13 cellular contexts compared by ENCODE assay signal in genomic region chr3:13427662-13428603, GRCh38.
DNase-seq lines count a peak whose midpoint lies in the region; ATAC-seq and TF ChIP-seq lines count a peak whose summit lies in the region.
"Had no signal": no experiment of that assay in that cellular context is flagged by ENCODE, and none has a peak within 500 bp of the region (broad histone marks: within the 10 kb centered on the region; RNA-seq: fewer than 3 reads in every experiment).

No MANE protein-coding gene starts in this region.

- no peaks in the 10 kb centered on the region for H3F3A ChIP-seq in OCI-LY1 (ENCODE audit: insufficient read depth, low read length)

- peak overlapping the region; percentile 17 for H3K4me3 Mint-ChIP-seq in activated naive CD4-positive, alpha-beta T cell treated with anti-CD3 and anti-CD28 coated beads, Interleukin-2, amount 10 ng/mL, durations not matched to agents 7 days and 5 days
- H3K4me3 Mint-ChIP-seq in stimulated activated memory B cell treated with anti-CD40 and anti-IgM and Interleukin-4, amounts not matched to agents 10 μg/mL and 1 μg/mL and 100 μg/mL, for 72 hours, result no peak overlapping the region
- H3K4me3 Mint-ChIP-seq: neural crest cell had no signal

- peak; percentile 61 for ATAC-seq in stimulated activated memory B cell treated with anti-CD40 and anti-IgM and Interleukin-4, amounts not matched to agents 10 μg/mL and 1 μg/mL and 100 μg/mL, for 72 hours
- no peak for ATAC-seq in GM21367 (IDR thresholded peaks at IDR 0.05; ENCODE audit: unreplicated experiment)
- ATAC-seq: PC-3 had no signal

- peaks cover 60% of the 10 kb centered on the region for H3K4me1 Mint-ChIP-seq in activated naive CD4-positive, alpha-beta T cell treated with anti-CD3 and anti-CD28 coated beads, Interleukin-2, amount 10 ng/mL, durations not matched to agents 7 days and 5 days
- H3K4me1 Mint-ChIP-seq in stimulated activated memory B cell treated with anti-CD40 and anti-IgM and Interleukin-4, amounts not matched to agents 10 μg/mL and 1 μg/mL and 100 μg/mL, for 72 hours, result peaks cover 8% of the 10 kb centered on the region
- H3K4me1 Mint-ChIP-seq: neural crest cell had no signal

- peak overlapping the region; percentile 8 for H3K27ac ChIP-seq in OCI-LY1 (ENCODE audit: low read depth, low read length, poor library complexity, severe bottlenecking)

- no peak overlapping the region for H3K9ac ChIP-seq in OCI-LY1 (ENCODE audit: low read length)

- no peaks in the 10 kb centered on the region for H4K20me1 ChIP-seq in OCI-LY1 (ENCODE audit: insufficient read depth, low read length)

- H3K4me2 ChIP-seq in OCI-LY1 (ENCODE audit: low read length), result peak overlapping the region; percentile 42

- H2AFZ ChIP-seq in OCI-LY1 (ENCODE audit: low read length), result peak overlapping the region; percentile 60; the same call in 1 of the 2 replicates

- peak overlapping the region; percentile 93 for H3K27ac Mint-ChIP-seq in activated naive CD4-positive, alpha-beta T cell treated with anti-CD3 and anti-CD28 coated beads, Interleukin-2, amount 10 ng/mL, durations not matched to agents 7 days and 5 days
- H3K27ac Mint-ChIP-seq in stimulated activated memory B cell treated with anti-CD40 and anti-IgM and Interleukin-4, amounts not matched to agents 10 μg/mL and 1 μg/mL and 100 μg/mL, for 72 hours, result peak overlapping the region; percentile 82

- H3K4me3 ChIP-seq in OCI-LY1 (ENCODE audit: low read depth, low read length, poor library complexity, severe bottlenecking), result no peak overlapping the region

- no peaks in the 10 kb centered on the region for H3K36me3 ChIP-seq in OCI-LY1 (ENCODE audit: insufficient read depth, low read length)

- CTCF ChIA-PET in activated naive CD4-positive, alpha-beta T cell treated with anti-CD3 and anti-CD28 coated beads, Interleukin-2, amount 10 ng/mL, durations not matched to agents 7 days and 5 days (lab: Charles Lee), result interaction anchor here (1.0 to 1.4 kb wide), 5 partner anchors 8 to 24 kb away, joined by 3 to 5 read pairs (median 3); partner anchors contain the start of gene NUP210

- no peaks in the 10 kb centered on the region for H3K9me3 ChIP-seq in OCI-LY1 (ENCODE audit: low read length)

- no peak for TF ChIP-seq CTCF in OCI-LY1 (IDR thresholded peaks at IDR 0.05; ENCODE audit: low read length)

- H3K4me1 ChIP-seq in OCI-LY1 (ENCODE audit: insufficient read depth, low read length, severe bottlenecking), result peaks cover 16% of the 10 kb centered on the region

- peaks cover 2% of the 10 kb centered on the region for H3K9me3 Mint-ChIP-seq in activated naive CD4-positive, alpha-beta T cell treated with anti-CD3 and anti-CD28 coated beads, Interleukin-2, amount 10 ng/mL, durations not matched to agents 7 days and 5 days
- no peaks in the 10 kb centered on the region for H3K9me3 Mint-ChIP-seq in stimulated activated memory B cell treated with anti-CD40 and anti-IgM and Interleukin-4, amounts not matched to agents 10 μg/mL and 1 μg/mL and 100 μg/mL, for 72 hours
- H3K9me3 Mint-ChIP-seq: neural crest cell had no signal

- H3K27me3 ChIP-seq in OCI-LY1 (ENCODE audit: insufficient read depth, low read length), result no peaks in the 10 kb centered on the region

- no peaks in the 10 kb centered on the region for H3K9me2 ChIP-seq in OCI-LY1 (ENCODE audit: low read depth, low read length)

- peaks cover under 1% of the 10 kb centered on the region for H3K27me3 Mint-ChIP-seq in activated naive CD4-positive, alpha-beta T cell treated with anti-CD3 and anti-CD28 coated beads, Interleukin-2, amount 10 ng/mL, durations not matched to agents 7 days and 5 days
- no peaks in the 10 kb centered on the region for H3K27me3 Mint-ChIP-seq in stimulated activated memory B cell treated with anti-CD40 and anti-IgM and Interleukin-4, amounts not matched to agents 10 μg/mL and 1 μg/mL and 100 μg/mL, for 72 hours

- H3K79me2 ChIP-seq in OCI-LY1 (ENCODE audit: insufficient read depth, low read length), result no peaks in the 10 kb centered on the region

- peak; percentile 28 for DNase-seq in activated gamma-delta T cell treated with Interleukin-2 at 50 U/mL for 16 hours
- no peak for DNase-seq in activated gamma-delta T cell (lab: John Stamatoyannopoulos, UW)
- peak; percentile 54 for DNase-seq in activated naive CD4-positive, alpha-beta T cell treated with anti-CD3 and anti-CD28 coated beads, Interleukin-2, amount 10 ng/mL, durations not matched to agents 7 days and 5 days
- no peak for DNase-seq in HK-2 (ENCODE audit: unreplicated experiment)
- DNase-seq in NCI-H2227 (lab: John Stamatoyannopoulos, UW; ENCODE audit: unreplicated experiment), result no peak
- DNase-seq: GOT3, kidney glomerular epithelial cell, NCI-H2029, PC-3 had no signal

- H3K36me3 Mint-ChIP-seq in activated naive CD4-positive, alpha-beta T cell treated with anti-CD3 and anti-CD28 coated beads, Interleukin-2, amount 10 ng/mL, durations not matched to agents 7 days and 5 days, result peaks cover 3% of the 10 kb centered on the region
- no peaks in the 10 kb centered on the region for H3K36me3 Mint-ChIP-seq in stimulated activated memory B cell treated with anti-CD40 and anti-IgM and Interleukin-4, amounts not matched to agents 10 μg/mL and 1 μg/mL and 100 μg/mL, for 72 hours

Comparison
In these comparisons a context has a peak if more than half of its experiments do, and no peak if none do; other contexts are left out.
1. DNase-seq: peak in activated gamma-delta T cell treated with Interleukin-2 at 50 U/mL for 16 hours (single experiment) and activated naive CD4-positive, alpha-beta T cell treated with anti-CD3 and anti-CD28 coated beads, Interleukin-2, amount 10 ng/mL, durations not matched to agents 7 days and 5 days (single experiment); none in activated gamma-delta T cell (single experiment), HK-2 (single experiment) and NCI-H2227 (single experiment).